Comparison of ENCODE assay signal across 24 cellular contexts in genomic region chr12:24407884-24408283, GRCh38.
"Had no signal": no experiment of that assay in that cellular context is flagged by ENCODE, and none has a peak within 500 bp of the region (broad histone marks: within the 10 kb centered on the region; RNA-seq: fewer than 3 reads in every experiment).

No MANE protein-coding gene starts in this region.

- H3K9me3 ChIP-seq: esophagus muscularis mucosa, gastrocnemius medialis, left ventricle myocardium inferior, lower lobe of right lung, pancreas, right lobe of liver, suprapubic skin, thyroid gland had no signal

- H3K4me3 Mint-ChIP-seq: dendritic cell treated with granulocyte-macrophage colony-stimulating factor and Interleukin-4, amounts not matched to agents 40 ng/mL and 50 ng/mL, for 4 days; effector memory CD8-positive, alpha-beta T cell; memory B cell; mesothelial cell of epicardium; nephron; stimulated activated effector memory CD8-positive, alpha-beta T cell treated with anti-CD3 and anti-CD28 coated beads, Interleukin-12 subunit alpha, Interleukin-12 subunit beta, amount 100 ng/mL, for 72 hours; type B pancreatic cell had no signal

- H3K27ac ChIP-seq: epithelial cell of prostate, esophagus muscularis mucosa, gastrocnemius medialis, heart right ventricle, left ventricle myocardium inferior, lower lobe of right lung, pancreas, right lobe of liver, suprapubic skin, thyroid gland had no signal

- ATAC-seq: effector memory CD8-positive, alpha-beta T cell; gastrocnemius medialis; heart right ventricle; left cardiac atrium; lower lobe of right lung; pancreas; right lobe of liver; stimulated activated effector memory CD8-positive, alpha-beta T cell treated with anti-CD3 and anti-CD28 coated beads, Interleukin-12 subunit alpha, Interleukin-12 subunit beta, amount 100 ng/mL, for 72 hours had no signal

- H3K9me3 Mint-ChIP-seq: dendritic cell treated with granulocyte-macrophage colony-stimulating factor and Interleukin-4, amounts not matched to agents 40 ng/mL and 50 ng/mL, for 4 days; memory B cell; mesothelial cell of epicardium; nephron; type B pancreatic cell had no signal

- H3K4me1 Mint-ChIP-seq: nephron; stimulated activated effector memory CD8-positive, alpha-beta T cell treated with anti-CD3 and anti-CD28 coated beads, Interleukin-12 subunit alpha, Interleukin-12 subunit beta, amount 100 ng/mL, for 72 hours had no signal

- H3K27me3 Mint-ChIP-seq: dendritic cell treated with granulocyte-macrophage colony-stimulating factor and Interleukin-4, amounts not matched to agents 40 ng/mL and 50 ng/mL, for 4 days; effector memory CD8-positive, alpha-beta T cell; memory B cell; progenitor cell of endocrine pancreas had no signal

- H3K4me1 ChIP-seq: esophagus muscularis mucosa, gastrocnemius medialis, heart right ventricle, left ventricle myocardium inferior, lower lobe of right lung, pancreas, suprapubic skin, thyroid gland had no signal

- H3K27ac Mint-ChIP-seq: dendritic cell treated with granulocyte-macrophage colony-stimulating factor and Interleukin-4, amounts not matched to agents 40 ng/mL and 50 ng/mL, for 4 days; effector memory CD8-positive, alpha-beta T cell; mesothelial cell of epicardium; nephron; progenitor cell of endocrine pancreas; stimulated activated effector memory CD8-positive, alpha-beta T cell treated with anti-CD3 and anti-CD28 coated beads, Interleukin-12 subunit alpha, Interleukin-12 subunit beta, amount 100 ng/mL, for 72 hours; type B pancreatic cell had no signal

- H3K36me3 ChIP-seq: esophagus muscularis mucosa, gastrocnemius medialis, heart right ventricle, left ventricle myocardium inferior, lower lobe of right lung, pancreas, right lobe of liver, suprapubic skin, thyroid gland had no signal

- H3K4me3 ChIP-seq: esophagus muscularis mucosa, gastrocnemius medialis, heart right ventricle, left ventricle myocardium inferior, lower lobe of right lung, pancreas, right lobe of liver, suprapubic skin, thyroid gland had no signal

- H3K27me3 ChIP-seq: esophagus muscularis mucosa, gastrocnemius medialis, heart right ventricle, pancreas, right lobe of liver, suprapubic skin, thyroid gland had no signal

- DNase-seq: effector memory CD8-positive, alpha-beta T cell; gastrocnemius medialis; heart right ventricle; kidney; left cardiac atrium; left ventricle myocardium inferior; lower lobe of right lung; occipital lobe; pancreas; right lobe of liver; stimulated activated CD4-positive, alpha-beta T cell treated with anti-CD3 and anti-CD28 coated beads, Interleukin-4, amount 100 ng/mL, for 1 hour; stimulated activated CD8-positive, alpha-beta memory T cell treated with anti-CD3 and anti-CD28 coated beads, Interleukin-4, amount 100 ng/mL, for 48 hours; stimulated activated naive CD8-positive, alpha-beta T cell treated with anti-CD3 and anti-CD28 coated beads, Interleukin-15, Interleukin-2, amounts not matched to agents 100 U/mL and 50 U/mL, for 24 hours; thyroid gland had no signal
